In genomic region chr2:55511508-55512124, GRCh38 we compare ENCODE assay signal across 1 cellular context.
TF ChIP-seq lines count a peak whose summit lies in the region.

No MANE protein-coding gene starts in this region.

TF ChIP-seq in WTC11, 78 proteins besides CTCF, POLR2A, EP300 and RAD21 (continued from another document):
- no peak for TF ChIP-seq STAT6 (CRISPR knock-in tag; conservative IDR thresholded peaks at IDR 0.05; ENCODE audit: low read depth)
- no peak for TF ChIP-seq CREM (CRISPR knock-in tag; IDR thresholded peaks at IDR 0.05)
- no peak for TF ChIP-seq PRDM15 (CRISPR knock-in tag; IDR thresholded peaks at IDR 0.05)
- TF ChIP-seq SMAD3 (CRISPR knock-in tag; IDR thresholded peaks at IDR 0.05; ENCODE audit: borderline replicate concordance), result no peak
- no peak for TF ChIP-seq FOXP1 (CRISPR knock-in tag; IDR thresholded peaks at IDR 0.05; ENCODE audit: borderline replicate concordance)
- no peak for TF ChIP-seq NR3C1 (CRISPR knock-in tag; conservative IDR thresholded peaks at IDR 0.05; ENCODE audit: low read depth)
- no peak for TF ChIP-seq ZBTB43 (CRISPR knock-in tag; IDR thresholded peaks at IDR 0.05)
- no peak for TF ChIP-seq ZNF425 (CRISPR knock-in tag; conservative IDR thresholded peaks at IDR 0.05)
- TF ChIP-seq ATF6 (CRISPR knock-in tag; IDR thresholded peaks at IDR 0.05), result no peak
- no peak for TF ChIP-seq ATF1 (CRISPR knock-in tag; IDR thresholded peaks at IDR 0.05)
- TF ChIP-seq ESRRA (CRISPR knock-in tag; IDR thresholded peaks at IDR 0.05; ENCODE audit: borderline replicate concordance), result no peak
- TF ChIP-seq CREB1 (CRISPR knock-in tag; IDR thresholded peaks at IDR 0.05), result no peak
- TF ChIP-seq CBFB (CRISPR knock-in tag; IDR thresholded peaks at IDR 0.05; ENCODE audit: low read depth), result no peak
- TF ChIP-seq ZNF263 (CRISPR knock-in tag; IDR thresholded peaks at IDR 0.05; ENCODE audit: low read depth), result no peak
